ENCODE assay signal across 18 cellular contexts in the genomic region with DNA sequence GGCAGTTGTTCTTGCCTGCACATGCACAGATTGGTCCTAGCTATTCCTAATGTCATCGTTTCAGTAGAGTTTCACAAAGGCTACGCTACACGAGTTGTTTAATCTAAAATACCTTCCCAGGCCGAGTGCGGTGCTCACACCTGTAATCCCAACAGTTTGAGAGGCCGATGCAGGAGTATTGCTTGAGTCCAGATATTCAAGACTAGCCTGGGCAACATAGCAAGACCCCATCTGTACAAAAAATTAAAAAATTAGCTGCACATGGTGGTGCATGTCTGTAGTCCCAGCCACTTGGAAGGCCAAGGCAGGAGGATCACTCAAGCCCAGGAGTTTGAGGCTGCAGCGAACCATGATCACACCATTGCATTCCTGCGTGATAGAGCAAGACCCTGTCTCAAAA. TPM values are rescaled to one million over a fixed set of nuclear protein-coding genes. Genes with fewer than 3 reads are reported as not detected.
DNase-seq lines count a peak whose midpoint lies in the region; ATAC-seq and TF ChIP-seq lines count a peak whose summit lies in the region.
"Had no signal": no experiment of that assay in that cellular context is flagged by ENCODE, and none has a peak within 500 bp of the region (broad histone marks: within the 10 kb centered on the region; RNA-seq: fewer than 3 reads in every experiment).

No MANE protein-coding gene starts in this region.

- peaks cover 62% of the 10 kb centered on the region for H3K4me1 Mint-ChIP-seq in activated T-cell treated with anti-CD3 and anti-CD28 coated beads, Interleukin-2, amount 50 U/mL, for 24 hours (ENCODE audit: low read depth)
- peaks cover 70% of the 10 kb centered on the region for H3K4me1 Mint-ChIP-seq in CD4-positive, alpha-beta T cell (ENCODE audit: low read depth)
- peaks cover 44% of the 10 kb centered on the region for H3K4me1 Mint-ChIP-seq in T-helper 17 cell
- peaks cover 7% of the 10 kb centered on the region for H3K4me1 Mint-ChIP-seq in endothelial cell (ENCODE audit: unreplicated experiment)

- intact Hi-C loops in CD4-positive, alpha-beta T cell (cut with DNase I, micrococcal nuclease): no loop called here

- H3K27ac ChIP-seq in CD4-positive, alpha-beta T cell (ENCODE audit: low read depth, low read length): no peak overlapping the region
- H3K27ac ChIP-seq: BLaER1 treated with 17β-estradiol and CSF1 and Interleukin-3, amounts not matched to agents 10 nM and 100 nM had no signal

- no peaks in the 10 kb centered on the region for H3K9me3 ChIP-seq in CD4-positive, alpha-beta T cell (ENCODE audit: control insufficient read depth, low read length)
- H3K9me3 ChIP-seq in T-helper 17 cell (ENCODE audit: control insufficient read depth, low read length, poor library complexity, severe bottlenecking): no peaks in the 10 kb centered on the region
- H3K9me3 ChIP-seq: Caco-2 had no signal

- ATAC-seq in CD4-positive, alpha-beta T cell (ENCODE audit: poor library complexity): no peak
- ATAC-seq in T-helper 17 cell (no peak), esophagus mucosa (no peak)
- ATAC-seq: GM23338, HCT116, HepG2 had no signal

- no peaks in the 10 kb centered on the region for H3K9me3 Mint-ChIP-seq in activated T-cell treated with anti-CD3 and anti-CD28 coated beads, Interleukin-2, amount 50 U/mL, for 24 hours
- H3K9me3 Mint-ChIP-seq in CD4-positive, alpha-beta T cell: no peaks in the 10 kb centered on the region
- H3K9me3 Mint-ChIP-seq in endothelial cell (ENCODE audit: unreplicated experiment): no peaks in the 10 kb centered on the region
- H3K9me3 Mint-ChIP-seq: CD8-positive, alpha-beta memory T cell; GM23338; IgD-negative memory B cell had no signal

- peak overlapping the region; percentile 35 for H3K27ac Mint-ChIP-seq in activated T-cell treated with anti-CD3 and anti-CD28 coated beads, Interleukin-2, amount 50 U/mL, for 24 hours
- peak overlapping the region; percentile 17 for H3K27ac Mint-ChIP-seq in CD4-positive, alpha-beta T cell
- H3K27ac Mint-ChIP-seq in T-helper 17 cell (peak overlapping the region; percentile 56), endothelial cell (ENCODE audit: unreplicated experiment) (no peak overlapping the region)
- H3K27ac Mint-ChIP-seq: CD8-positive, alpha-beta memory T cell; GM23338 had no signal

- POLR2A ChIA-PET in CD4-positive, alpha-beta T cell (lab: Charles Lee): no interaction called here

- no peak overlapping the region for H3K4me3 Mint-ChIP-seq in activated T-cell treated with anti-CD3 and anti-CD28 coated beads, Interleukin-2, amount 50 U/mL, for 24 hours
- no peak overlapping the region for H3K4me3 Mint-ChIP-seq in CD4-positive, alpha-beta T cell
- H3K4me3 Mint-ChIP-seq in T-helper 17 cell: peak overlapping the region; percentile 45
- H3K4me3 Mint-ChIP-seq in endothelial cell (ENCODE audit: unreplicated experiment): peak overlapping the region; percentile 42
- H3K4me3 Mint-ChIP-seq: CD8-positive, alpha-beta memory T cell; GM23338; IgD-negative memory B cell had no signal

- DNase-seq in activated T-cell treated with anti-CD3 and anti-CD28 coated beads, Interleukin-2, amount 50 U/mL, for 24 hours: no peak
- DNase-seq in activated T-cell treated with anti-CD3 and anti-CD28 coated beads, Interleukin-2, amount 50 U/mL, for 48 hours: no peak
- DNase-seq in CD4-positive, alpha-beta T cell: no peak
- DNase-seq in T-helper 17 cell: no peak
- DNase-seq in endothelial cell (ENCODE audit: low spot score): no peak
- no peak for DNase-seq in NCI-H187 (lab: John Stamatoyannopoulos, UW)
- no peak for DNase-seq in cortex of kidney (lab: John Stamatoyannopoulos, UW)
- DNase-seq: 8988T; Caco-2; CD8-positive, alpha-beta memory T cell; DMS79; GDM1 had no signal

- H3K36me3 Mint-ChIP-seq in activated T-cell treated with anti-CD3 and anti-CD28 coated beads, Interleukin-2, amount 50 U/mL, for 24 hours (ENCODE audit: low read depth): peaks cover 45% of the 10 kb centered on the region
- peaks cover 74% of the 10 kb centered on the region for H3K36me3 Mint-ChIP-seq in CD4-positive, alpha-beta T cell (ENCODE audit: low read depth)
- H3K36me3 Mint-ChIP-seq in T-helper 17 cell (ENCODE audit: low read depth) (peaks cover 3% of the 10 kb centered on the region), endothelial cell (ENCODE audit: low read depth, unreplicated experiment) (peaks cover 12% of the 10 kb centered on the region)

- no peaks in the 10 kb centered on the region for H3K27me3 ChIP-seq in CD4-positive, alpha-beta T cell (ENCODE audit: control insufficient read depth, insufficient read depth, low read length)
- H3K27me3 ChIP-seq: BLaER1 treated with 17β-estradiol and CSF1 and Interleukin-3, amounts not matched to agents 10 nM and 100 nM had no signal

- CTCF ChIA-PET in CD4-positive, alpha-beta T cell (lab: Charles Lee): no interaction called here

- TF ChIP-seq CTCF in CD4-positive, alpha-beta T cell (IDR thresholded peaks at IDR 0.05): no peak
- TF ChIP-seq CTCF in endothelial cell (IDR thresholded peaks at IDR 0.05; ENCODE audit: unreplicated experiment): no peak

- no peaks in the 10 kb centered on the region for H3K27me3 Mint-ChIP-seq in activated T-cell treated with anti-CD3 and anti-CD28 coated beads, Interleukin-2, amount 50 U/mL, for 24 hours
- H3K27me3 Mint-ChIP-seq in CD4-positive, alpha-beta T cell: no peaks in the 10 kb centered on the region
- H3K27me3 Mint-ChIP-seq in T-helper 17 cell (no peaks in the 10 kb centered on the region), endothelial cell (ENCODE audit: unreplicated experiment) (peaks cover 2% of the 10 kb centered on the region)
- H3K27me3 Mint-ChIP-seq: CD8-positive, alpha-beta memory T cell; IgD-negative memory B cell had no signal

RNA-seq across cellular contexts. Expression of a gene that starts 56.2 kb away (rescaled TPM):
- 100 to 1,000 TPM; 110 to 111 TPM for total RNA-seq in CD4-positive, alpha-beta T cell
- total RNA-seq in T-helper 17 cell: 100 to 1,000 TPM; 128 to 140 TPM
- total RNA-seq in endothelial cell (ENCODE audit: unreplicated experiment): 53.4 TPM
- total RNA-seq in esophagus mucosa: 19.3 TPM

Comparison
In these comparisons a context has a peak if more than half of its experiments do, and no peak if none do; other contexts are left out.
1. H3K4me3 Mint-ChIP-seq: peak in T-helper 17 cell (single experiment) and endothelial cell (single experiment); none in activated T-cell treated with anti-CD3 and anti-CD28 coated beads, Interleukin-2, amount 50 U/mL, for 24 hours (single experiment) and CD4-positive, alpha-beta T cell (single experiment).